14 cellular contexts compared by ENCODE assay signal in genomic region chr11:4643682-4644081, GRCh38. TPM values are rescaled to one million over a fixed set of nuclear protein-coding genes. Genes with fewer than 3 reads are reported as not detected.
"Had no signal": no experiment of that assay in that cellular context is flagged by ENCODE, and none has a peak within 500 bp of the region (broad histone marks: within the 10 kb centered on the region; RNA-seq: fewer than 3 reads in every experiment).

Gene OR51E1 (plus strand): TSS chr11:4643982. CDS start chr11:4652527, 8,545 bp downstream.

- ATAC-seq: activated naive CD8-positive, alpha-beta T cell treated with anti-CD3 and anti-CD28 coated beads, Interleukin-2, amount 50 U/mL, for 24 hours; SK-N-SH treated with all-trans-retinoic acid at 6 μM for 48 hours had no signal

- H3K27me3 ChIP-seq: ascending aorta, sigmoid colon, thyroid gland had no signal

- DNase-seq: activated CD4-positive, CD25-positive, alpha-beta regulatory T cell treated with anti-CD3 and anti-CD28 coated beads, Interleukin-2, amount 50 U/mL, for 72 hours; activated naive CD4-positive, alpha-beta T cell treated with Interleukin-2 at 50 U/mL for 16 hours; activated naive CD8-positive, alpha-beta T cell treated with anti-CD3 and anti-CD28 coated beads, Interleukin-2, amount 50 U/mL, for 24 hours; kidney glomerular epithelial cell; sigmoid colon; stimulated activated CD4-positive, alpha-beta T cell treated with anti-CD3 and anti-CD28 coated beads, Interleukin-1b, Interleukin-23, amount 100 ng/mL, for 48 hours; T-helper 1 cell; T1000; thyroid gland had no signal

- H3K36me3 ChIP-seq: ascending aorta, sigmoid colon, thyroid gland had no signal

- H3K9me3 ChIP-seq: ascending aorta, sigmoid colon, thyroid gland had no signal

- H3K4me1 ChIP-seq: ascending aorta had no signal

- H3K27ac ChIP-seq: ascending aorta, thyroid gland had no signal

- H3K4me3 ChIP-seq: ascending aorta, sigmoid colon, thyroid gland had no signal

RNA-seq across cellular contexts. Expression of gene OR51E1, which starts in this region (rescaled TPM):
- total RNA-seq: activated CD8-positive, alpha-beta memory T cell treated with anti-CD3 and anti-CD28 coated beads for 36 hours; bronchial epithelial cell; lung microvascular endothelial cell had no signal
